1 cellular context compared by ENCODE assay signal in genomic region chrX:131565909-131566308, GRCh38.
TF ChIP-seq lines count a peak whose summit lies in the region.

No MANE protein-coding gene starts in this region.

TF ChIP-seq in K562, 482 proteins besides CTCF, POLR2A, EP300 and RAD21 (continued from another document):
- TF ChIP-seq, protein P1, sequence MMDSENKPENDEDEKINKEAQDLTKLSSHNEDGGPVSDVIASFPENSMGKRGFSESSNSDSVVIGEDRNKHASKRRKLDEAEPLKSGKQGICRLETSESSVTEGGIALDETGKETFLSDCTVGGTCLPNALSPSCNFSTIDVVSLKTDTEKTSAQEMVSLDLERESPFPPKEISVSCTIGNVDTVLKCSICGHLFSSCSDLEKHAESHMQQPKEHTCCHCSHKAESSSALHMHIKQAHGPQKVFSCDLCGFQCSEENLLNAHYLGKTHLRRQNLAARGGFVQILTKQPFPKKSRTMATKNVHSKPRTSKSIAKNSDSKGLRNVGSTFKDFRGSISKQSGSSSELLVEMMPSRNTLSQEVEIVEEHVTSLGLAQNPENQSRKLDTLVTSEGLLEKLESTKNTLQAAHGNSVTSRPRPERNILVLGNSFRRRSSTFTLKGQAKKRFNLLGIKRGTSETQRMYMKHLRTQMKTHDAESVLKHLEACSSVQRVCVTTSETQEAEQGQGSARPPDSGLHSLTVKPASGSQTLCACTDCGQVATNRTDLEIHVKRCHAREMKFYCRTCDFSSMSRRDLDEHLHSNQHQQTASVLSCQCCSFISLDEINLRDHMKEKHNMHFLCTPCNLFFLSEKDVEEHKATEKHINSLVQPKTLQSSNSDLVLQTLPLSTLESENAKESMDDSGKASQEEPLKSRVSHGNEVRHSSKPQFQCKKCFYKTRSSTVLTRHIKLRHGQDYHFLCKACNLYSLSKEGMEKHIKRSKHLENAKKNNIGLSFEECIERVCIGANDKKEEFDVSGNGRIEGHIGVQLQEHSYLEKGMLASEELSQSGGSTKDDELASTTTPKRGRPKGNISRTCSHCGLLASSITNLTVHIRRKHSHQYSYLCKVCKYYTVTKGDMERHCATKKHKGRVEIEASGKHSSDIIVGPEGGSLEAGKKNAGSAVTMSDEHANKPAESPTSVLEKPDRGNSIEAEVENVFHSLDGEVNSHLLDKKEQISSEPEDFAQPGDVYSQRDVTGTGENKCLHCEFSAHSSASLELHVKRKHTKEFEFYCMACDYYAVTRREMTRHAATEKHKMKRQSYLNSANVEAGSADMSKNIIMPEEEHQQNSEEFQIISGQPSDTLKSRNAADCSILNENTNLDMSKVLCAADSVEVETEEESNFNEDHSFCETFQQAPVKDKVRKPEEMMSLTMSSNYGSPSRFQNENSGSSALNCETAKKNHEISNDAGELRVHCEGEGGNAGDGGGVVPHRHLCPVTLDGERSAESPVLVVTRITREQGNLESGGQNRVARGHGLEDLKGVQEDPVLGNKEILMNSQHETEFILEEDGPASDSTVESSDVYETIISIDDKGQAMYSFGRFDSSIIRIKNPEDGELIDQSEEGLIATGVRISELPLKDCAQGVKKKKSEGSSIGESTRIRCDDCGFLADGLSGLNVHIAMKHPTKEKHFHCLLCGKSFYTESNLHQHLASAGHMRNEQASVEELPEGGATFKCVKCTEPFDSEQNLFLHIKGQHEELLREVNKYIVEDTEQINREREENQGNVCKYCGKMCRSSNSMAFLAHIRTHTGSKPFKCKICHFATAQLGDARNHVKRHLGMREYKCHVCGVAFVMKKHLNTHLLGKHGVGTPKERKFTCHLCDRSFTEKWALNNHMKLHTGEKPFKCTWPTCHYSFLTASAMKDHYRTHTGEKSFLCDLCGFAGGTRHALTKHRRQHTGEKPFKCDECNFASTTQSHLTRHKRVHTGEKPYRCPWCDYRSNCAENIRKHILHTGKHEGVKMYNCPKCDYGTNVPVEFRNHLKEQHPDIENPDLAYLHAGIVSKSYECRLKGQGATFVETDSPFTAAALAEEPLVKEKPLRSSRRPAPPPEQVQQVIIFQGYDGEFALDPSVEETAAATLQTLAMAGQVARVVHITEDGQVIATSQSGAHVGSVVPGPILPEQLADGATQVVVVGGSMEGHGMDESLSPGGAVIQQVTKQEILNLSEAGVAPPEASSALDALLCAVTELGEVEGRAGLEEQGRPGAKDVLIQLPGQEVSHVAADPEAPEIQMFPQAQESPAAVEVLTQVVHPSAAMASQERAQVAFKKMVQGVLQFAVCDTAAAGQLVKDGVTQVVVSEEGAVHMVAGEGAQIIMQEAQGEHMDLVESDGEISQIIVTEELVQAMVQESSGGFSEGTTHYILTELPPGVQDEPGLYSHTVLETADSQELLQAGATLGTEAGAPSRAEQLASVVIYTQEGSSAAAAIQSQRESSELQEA (IDR thresholded peaks at IDR 0.05; ENCODE audit: low read depth) = no peak
- no peak for TF ChIP-seq XRCC4 (IDR thresholded peaks at IDR 0.05; ENCODE audit: extremely low read depth, insufficient read depth, insufficient read length)
- TF ChIP-seq SIX5 (IDR thresholded peaks at IDR 0.05; ENCODE audit: borderline replicate concordance in 1 of 2, insufficient read depth in 1 of 2, low read depth in 1 of 2, low read length in 2 of 2) = no peak
